Comparison of ENCODE assay signal across 11 cellular contexts in genomic region chr18:27656167-27656778, GRCh38.
DNase-seq lines count a peak whose midpoint lies in the region; ATAC-seq, FAIRE-seq and TF ChIP-seq lines count a peak whose summit lies in the region.
"Had no signal": no experiment of that assay in that cellular context is flagged by ENCODE, and none has a peak within 500 bp of the region (broad histone marks: within the 10 kb centered on the region; RNA-seq: fewer than 3 reads in every experiment).

No MANE protein-coding gene starts in this region.

- intact Hi-C loops in GM12878 (cut with micrococcal nuclease; ENCODE audit: unreplicated experiment), result no loop called here

- no TSS peak for BruUV-seq in GM12878 (replicated peaks; lab: Mats Ljungman, UMichigan)

- H3K36me3 ChIP-seq in GM12878 (ENCODE audit: control insufficient read depth in 2 of 2, insufficient read depth in 2 of 2, low read length in 1 of 2) (no peaks in the 10 kb centered on the region), osteoblast (ENCODE audit: insufficient read depth, low read length) (no peaks in the 10 kb centered on the region), H7 (replicated peaks; ENCODE audit: control insufficient read depth, insufficient read depth, low read length) (no peaks in the 10 kb centered on the region)
- H3K36me3 ChIP-seq: BLaER1 had no signal

- RAD21 ChIA-PET in GM12878 (lab: Charles Lee; ENCODE audit: unreplicated experiment), result no interaction called here

- CTCF ChIA-PET in GM12878 (lab: Yijun Ruan, JAX), result interaction anchor here (0.7 kb wide), 1 partner anchor 856 kb away, joined by 3 read pairs; no protein-coding TSS in a partner anchor

- POLR2A ChIA-PET in GM12878 (lab: Charles Lee), result no interaction called here

- DNase-seq in Daoy (ENCODE audit: low read depth), result peak; percentile 70
- DNase-seq in HPDE6-E6E7 (ENCODE audit: extremely low spot score), result peak; percentile 32
- DNase-seq in GM12878 (ENCODE audit: low read depth, low spot score), result peak; percentile 16
- no peak for DNase-seq in osteoblast (ENCODE audit: insufficient read length, low spot score, missing footprints)
- DNase-seq in H7, result no peak
- no peak for DNase-seq in stimulated activated CD8-positive, alpha-beta memory T cell treated with anti-CD3 and anti-CD28 coated beads, Interleukin-4, amount 100 ng/mL, for 48 hours
- DNase-seq: activated naive CD8-positive, alpha-beta T cell treated with anti-CD3 and anti-CD28 coated beads, Interleukin-2, amount 10 ng/mL, durations not matched to agents 7 days and 5 days had no signal

- H3K27ac ChIP-seq in GM12878 (ENCODE audit: control insufficient read depth, insufficient read depth) (no peak overlapping the region), osteoblast (ENCODE audit: low read depth, low read length) (no peak overlapping the region)
- H3K27ac ChIP-seq: BLaER1 had no signal

- no peak for FAIRE-seq in GM12878 (lab: Jason Lieb, UNC)
- FAIRE-seq: GM19239 had no signal

- TF ChIP-seq EP300 in GM12878 (IDR thresholded peaks at IDR 0.05; ENCODE audit: borderline replicate concordance in 1 of 2, control insufficient read depth in 1 of 2, low read depth in 2 of 2, low read length in 2 of 2), result no peak

- H2AFZ ChIP-seq in GM12878 (ENCODE audit: control insufficient read depth, low read depth, low read length) (no peak overlapping the region), osteoblast (ENCODE audit: low read length) (no peak overlapping the region)

- peak; percentile 56 for ATAC-seq in GM12878
- ATAC-seq in GM21723 (IDR thresholded peaks at IDR 0.05; ENCODE audit: unreplicated experiment), result no peak
- no peak for ATAC-seq in HG03159 (IDR thresholded peaks at IDR 0.05; ENCODE audit: unreplicated experiment)

- no peaks in the 10 kb centered on the region for H4K20me1 ChIP-seq in GM12878 (ENCODE audit: control insufficient read depth, insufficient read depth)
- H4K20me1 ChIP-seq in osteoblast (ENCODE audit: insufficient read depth, low read length), result no peaks in the 10 kb centered on the region
- H4K20me1 ChIP-seq: BLaER1 had no signal

- H3K27me3 ChIP-seq in GM12878 (replicated peaks in 1 of 2; ENCODE audit: control insufficient read depth in 2 of 2, insufficient read depth in 2 of 2, low read length in 1 of 2) (no peaks in the 10 kb centered on the region), osteoblast (ENCODE audit: insufficient read depth, low read length) (peaks cover 3% of the 10 kb centered on the region), H7 (ENCODE audit: control insufficient read depth, insufficient read depth, low read length) (no peaks in the 10 kb centered on the region)
- H3K27me3 ChIP-seq: BLaER1 had no signal

- TF ChIP-seq RAD21 in GM12878 (IDR thresholded peaks at IDR 0.05; ENCODE audit: insufficient read depth, low read depth, low read length), result no peak

- WGBS in GM12878 (ENCODE audit: insufficient coverage, insufficient replicate concordance, low lambda C conversion rate, missing lambda C conversion rate), result 14% methylated on average over 5 of the region's 5 CpGs

- H3K4me1 ChIP-seq in GM12878 (ENCODE audit: control insufficient read depth, insufficient read depth, low read length), result no peaks in the 10 kb centered on the region
- peaks cover 6% of the 10 kb centered on the region for H3K4me1 ChIP-seq in osteoblast (ENCODE audit: insufficient read depth, low read length)
- H3K4me1 ChIP-seq: BLaER1 had no signal

- in situ Hi-C loops in GM12878 (cut with MboI), result no loop called here

- no peak overlapping the region for H3K4me3 ChIP-seq in GM12878
- no peak overlapping the region for H3K4me3 ChIP-seq in osteoblast (ENCODE audit: insufficient read depth, low read length)
- no peak overlapping the region for H3K4me3 ChIP-seq in H7 (ENCODE audit: insufficient read depth, low read depth, low read length)
- H3K4me3 ChIP-seq: BLaER1 had no signal

- TF ChIP-seq CTCF in GM12878 (IDR thresholded peaks at IDR 0.05 in 2 of 3, conservative IDR thresholded peaks at IDR 0.05 in 1 of 3; ENCODE audit: control insufficient read depth in 2 of 3, extremely low read depth in 1 of 3, insufficient read depth in 1 of 3, low read depth in 3 of 3, low read length in 3 of 3) (no peak), osteoblast (IDR thresholded peaks at IDR 0.05; ENCODE audit: extremely low read depth, low read depth, low read length) (no peak)

- TF ChIP-seq POLR2A in GM12878 (IDR thresholded peaks at IDR 0.05; ENCODE audit: low read depth, low read length), result no peak

- H3K79me2 ChIP-seq in GM12878 (ENCODE audit: control insufficient read depth, insufficient read depth, low read length) (no peaks in the 10 kb centered on the region), osteoblast (ENCODE audit: insufficient read depth, low read length) (no peaks in the 10 kb centered on the region)

- no peak overlapping the region for H3K4me2 ChIP-seq in GM12878 (ENCODE audit: control insufficient read depth, insufficient read depth)
- peak overlapping the region; percentile 14 for H3K4me2 ChIP-seq in osteoblast (ENCODE audit: insufficient read depth, low read length)
- H3K4me2 ChIP-seq: BLaER1 had no signal

- H3K9me3 ChIP-seq in GM12878 (replicated peaks; ENCODE audit: control insufficient read depth, insufficient read depth, low read length) (no peaks in the 10 kb centered on the region), osteoblast (ENCODE audit: low read depth, low read length) (no peaks in the 10 kb centered on the region)
- H3K9me3 ChIP-seq: BLaER1 had no signal

- H3K9ac ChIP-seq in GM12878 (ENCODE audit: control insufficient read depth, insufficient read depth, low read length), result no peak overlapping the region
- H3K9ac ChIP-seq: BLaER1 had no signal

- SMC1A ChIA-PET in GM12878 (lab: Charles Lee; ENCODE audit: uncharacterized antibody, unreplicated experiment), result no interaction called here

TF ChIP-seq in GM12878, 131 proteins besides CTCF, POLR2A, EP300 and RAD21:
- no peak for TF ChIP-seq TCF3 (IDR thresholded peaks at IDR 0.05; ENCODE audit: borderline replicate concordance, insufficient read depth, low read depth, low read length)
- TF ChIP-seq NBN (IDR thresholded peaks at IDR 0.05), result no peak
- peak; percentile 64 to 76; a peak in 2 of 4 replicates for TF ChIP-seq BHLHE40 (IDR thresholded peaks at IDR 0.05; ENCODE audit: borderline replicate concordance in 1 of 2, low read depth in 2 of 2, low read length in 1 of 2)
TF ChIP-seq in GM12878: peak in this region for 1.

Comparison
In these comparisons a context has a peak if more than half of its experiments do, and no peak if none do; other contexts are left out.
1. DNase-seq: peak in Daoy (single experiment), HPDE6-E6E7 (single experiment) and GM12878 (single experiment); none in osteoblast (single experiment), H7 (single experiment) and stimulated activated CD8-positive, alpha-beta memory T cell treated with anti-CD3 and anti-CD28 coated beads, Interleukin-4, amount 100 ng/mL, for 48 hours (single experiment).